1 cellular context compared by ENCODE assay signal in genomic region chr3:176093892-176094291, GRCh38.
TF ChIP-seq lines count a peak whose summit lies in the region.

No MANE protein-coding gene starts in this region.

TF ChIP-seq in HEK293, 187 proteins besides CTCF, POLR2A, EP300 and RAD21:
- TF ChIP-seq ZNF280D (tag by site-specific recombination; IDR thresholded peaks at IDR 0.05) (peak; percentile 91), ZNF146 (tag by site-specific recombination; IDR thresholded peaks at IDR 0.05) (peak; percentile 89)
